ENCODE assay signal across 13 cellular contexts in genomic region chr20:31966991-31967655, GRCh38. TPM values are rescaled to one million over a fixed set of nuclear protein-coding genes. Genes with fewer than 3 reads are reported as not detected.
A peak's percentile ranks its signal among the peaks of the same experiment; 100 is the strongest.
DNase-seq lines count a peak whose midpoint lies in the region; ATAC-seq, FAIRE-seq and TF ChIP-seq lines count a peak whose summit lies in the region.
"Had no signal": no experiment of that assay in that cellular context is flagged by ENCODE, and none has a peak within 500 bp of the region (broad histone marks: within the 10 kb centered on the region; RNA-seq: fewer than 3 reads in every experiment).

No MANE protein-coding gene starts in this region.

- H3K27ac ChIP-seq in CD8-positive, alpha-beta T cell (ENCODE audit: low read depth, low read length): no peak overlapping the region
- peak overlapping the region; percentile 79 for H3K27ac ChIP-seq in WERI-Rb-1
- H3K27ac ChIP-seq in psoas muscle: no peak overlapping the region
- no peak overlapping the region for H3K27ac ChIP-seq in small intestine (ENCODE audit: low read depth in 1 of 2, low read length in 1 of 2)

- POLR2A ChIA-PET in CD8-positive, alpha-beta T cell (lab: Charles Lee): interaction anchor here (0.6 kb wide), 1 partner anchor 16 kb away, joined by 3 read pairs; no protein-coding TSS in a partner anchor

- CTCF ChIA-PET in CD8-positive, alpha-beta T cell (lab: Charles Lee): interaction anchor here (1.6 to 2.8 kb wide), 2 partner anchors 15 to 65 kb away, joined by 5 to 14 read pairs; partner anchors contain the start of gene PDRG1

- H3K36me3 ChIP-seq in BE2C (no peaks in the 10 kb centered on the region), WERI-Rb-1 (peaks cover 16% of the 10 kb centered on the region), psoas muscle (ENCODE audit: insufficient read depth in 1 of 2, low read depth in 1 of 2) (no peaks in the 10 kb centered on the region), small intestine (ENCODE audit: control insufficient read depth in 2 of 2, insufficient read depth in 2 of 2, low read length in 2 of 2) (no peaks in the 10 kb centered on the region)
- no peaks in the 10 kb centered on the region for H3K36me3 ChIP-seq in CD8-positive, alpha-beta T cell (ENCODE audit: insufficient read depth, low read length)

- H3K4me1 ChIP-seq in BE2C (peaks cover 19% of the 10 kb centered on the region), psoas muscle (no peaks in the 10 kb centered on the region), small intestine (ENCODE audit: control insufficient read depth in 2 of 2, insufficient read depth in 1 of 2, low read depth in 1 of 2, low read length in 1 of 2) (no peaks in the 10 kb centered on the region)
- no peaks in the 10 kb centered on the region for H3K4me1 ChIP-seq in CD8-positive, alpha-beta T cell (ENCODE audit: insufficient read depth, low read length)

- no peak for FAIRE-seq in small intestine (lab: Jason Lieb, UNC)
- FAIRE-seq: keratinocyte had no signal

- H3K4me3 Mint-ChIP-seq in CD8-positive, alpha-beta T cell: peak overlapping the region; percentile 40

- 3 to 10% (median 5%) methylated on average over 5 of the region's 5 CpGs for WGBS in psoas muscle, 3 donors
- WGBS in small intestine, 3 donors: 6 to 9% (median 7%) methylated on average over 5 of the region's 5 CpGs

- DNase-seq in BE2C (no peak), WERI-Rb-1 (peak; percentile 54), psoas muscle (no peak), small intestine (no peak)
- DNase-seq in CD8-positive, alpha-beta T cell: no peak
- DNase-seq: aorta; NCI-H1048; stimulated activated CD4-positive, alpha-beta T cell treated with anti-CD3 and anti-CD28 coated beads, Interleukin-1b, Interleukin-23, amount 100 ng/mL, for 48 hours had no signal

- H3K9me3 ChIP-seq in BE2C (no peaks in the 10 kb centered on the region), WERI-Rb-1 (ENCODE audit: severe bottlenecking) (no peaks in the 10 kb centered on the region), iPS-18c (ENCODE audit: control insufficient read depth, insufficient read depth, low read length) (no peaks in the 10 kb centered on the region), psoas muscle (no peaks in the 10 kb centered on the region), small intestine (ENCODE audit: control insufficient read depth, low read depth) (no peaks in the 10 kb centered on the region)
- no peaks in the 10 kb centered on the region for H3K9me3 ChIP-seq in CD8-positive, alpha-beta T cell (ENCODE audit: low read length)

- no peak overlapping the region for H3K27ac Mint-ChIP-seq in CD8-positive, alpha-beta T cell

- H3K27me3 ChIP-seq in BE2C: no peaks in the 10 kb centered on the region
- H3K27me3 ChIP-seq in CD8-positive, alpha-beta T cell (ENCODE audit: insufficient read depth, low read length): peaks cover 6% of the 10 kb centered on the region
- H3K27me3 ChIP-seq in WERI-Rb-1 (ENCODE audit: insufficient read depth, low read depth, severe bottlenecking): no peaks in the 10 kb centered on the region
- H3K27me3 ChIP-seq in psoas muscle (ENCODE audit: insufficient read depth in 3 of 3, low read length in 2 of 3): peaks cover 0 to 61% (median 10%) of the 10 kb centered on the region in 3 donors
- peaks cover 0 to 10% of the 10 kb centered on the region in 2 donors for H3K27me3 ChIP-seq in small intestine (ENCODE audit: control insufficient read depth in 2 of 2, insufficient read depth in 2 of 2, low read length in 2 of 2)

- peak overlapping the region; percentile 90 for H3K4me3 ChIP-seq in BE2C (ENCODE audit: low read depth, low read length)
- no peak overlapping the region for H3K4me3 ChIP-seq in CD8-positive, alpha-beta T cell (ENCODE audit: low read depth, low read length)
- H3K4me3 ChIP-seq in WERI-Rb-1 (ENCODE audit: low read depth, low read length): peak overlapping the region; percentile 91
- H3K4me3 ChIP-seq in iPS-18c (ENCODE audit: insufficient read depth, low read depth, low read length): peak overlapping the region; percentile 51
- no peak overlapping the region for H3K4me3 ChIP-seq in psoas muscle
- no peak overlapping the region for H3K4me3 ChIP-seq in small intestine (ENCODE audit: low read depth in 1 of 2, low read length in 2 of 2)

- no peak for TF ChIP-seq CTCF in BE2C (IDR thresholded peaks at IDR 0.05; ENCODE audit: low read depth, low read length)
- TF ChIP-seq CTCF in CD8-positive, alpha-beta T cell (IDR thresholded peaks at IDR 0.05): no peak
- no peak for TF ChIP-seq CTCF in WERI-Rb-1 (IDR thresholded peaks at IDR 0.05; ENCODE audit: low read depth, low read length)
- TF ChIP-seq CTCF in psoas muscle (IDR thresholded peaks at IDR 0.05): no peak

- peaks cover 6% of the 10 kb centered on the region for H3K4me1 Mint-ChIP-seq in CD8-positive, alpha-beta T cell (ENCODE audit: low read depth)

- intact Hi-C loops in CD8-positive, alpha-beta T cell (cut with DNase I, micrococcal nuclease): no loop called here
- intact Hi-C loops in psoas muscle (cut with DNase I): no loop called here

- H3K27me3 Mint-ChIP-seq in CD8-positive, alpha-beta T cell (ENCODE audit: low read depth): peaks cover 56% of the 10 kb centered on the region

- H3K9me3 Mint-ChIP-seq in CD8-positive, alpha-beta T cell: no peaks in the 10 kb centered on the region

- no peak for ATAC-seq in CD8-positive, alpha-beta T cell
- no peak for ATAC-seq in psoas muscle
- ATAC-seq in HG02938 (IDR thresholded peaks at IDR 0.05; ENCODE audit: unreplicated experiment): no peak
- ATAC-seq in HG02759 (IDR thresholded peaks at IDR 0.05; ENCODE audit: unreplicated experiment): no peak

- H3K36me3 Mint-ChIP-seq in CD8-positive, alpha-beta T cell: no peaks in the 10 kb centered on the region

RNA-seq across cellular contexts. Expression of gene XKR7, which starts 0.8 kb away (rescaled TPM):
- 63.7 TPM for polyA plus RNA-seq in BE2C (2012; ENCODE audit: insufficient read depth, insufficient read length, low read depth)
- not detected for total RNA-seq in CD8-positive, alpha-beta T cell
- total RNA-seq in psoas muscle: under 1 TPM in 1 of 4 donors, not detected in 3; 0.02 TPM
- polyA plus RNA-seq in psoas muscle: under 1 TPM in 1 of 3 donors, not detected in 2; under 0.01 TPM
- polyA plus RNA-seq in small intestine: under 1 TPM in 1 of 3 donors, not detected in 2; 0.21 TPM
- total RNA-seq: aorta, omental fat pad had no signal
- polyA plus RNA-seq: keratinocyte had no signal

RNA-seq across cellular contexts. Expression of gene PDRG1, which starts 15.3 kb away (rescaled TPM):
- 93.4 TPM for polyA plus RNA-seq in BE2C (2012; ENCODE audit: insufficient read depth, insufficient read length, low read depth)
- total RNA-seq in CD8-positive, alpha-beta T cell: 10 to 100 TPM; 12.2 to 13.4 TPM
- total RNA-seq in psoas muscle: 10 to 100 TPM in 2 of 4 donors, 1 to 10 TPM in 2; 7.8 to 15.8 (median 11.1) TPM
- polyA plus RNA-seq in psoas muscle (10 to 100 TPM; 12.9 to 37.5 (median 32.4) TPM), small intestine (10 to 100 TPM; 14.6 to 18.3 (median 16.8) TPM)

RNA-seq across cellular contexts. Expression of gene CCM2L, which starts 43.1 kb away (rescaled TPM):
- polyA plus RNA-seq in BE2C (2012; ENCODE audit: insufficient read depth, insufficient read length, low read depth): 1.3 TPM
- not detected for total RNA-seq in CD8-positive, alpha-beta T cell
- 1 to 10 TPM; 3.3 to 7.3 (median 3.7) TPM for total RNA-seq in psoas muscle
- 1 to 10 TPM; 3.4 to 4.9 (median 4.0) TPM for polyA plus RNA-seq in psoas muscle
- polyA plus RNA-seq in small intestine: 1 to 10 TPM in 2 of 3 donors, under 1 TPM in 1; 0.22 to 7.5 (median 1.1) TPM
- polyA plus RNA-seq: keratinocyte had no signal

Comparison
In these comparisons a context has a peak if more than half of its experiments do, and no peak if none do; other contexts are left out.
1. H3K4me3 ChIP-seq: peak in BE2C (single experiment), WERI-Rb-1 (single experiment) and iPS-18c (single experiment); none in CD8-positive, alpha-beta T cell (single experiment), psoas muscle (single experiment) and small intestine (0 of 2).
2. RNA of gene CCM2L, which starts 43.1 kb away (total RNA-seq): 3.3 to 7.3 TPM in psoas muscle; not detected in CD8-positive, alpha-beta T cell; every median in the first group is over 4 times any median in the second.